ENCODE assay signal across 1 cellular context in the genomic region with DNA sequence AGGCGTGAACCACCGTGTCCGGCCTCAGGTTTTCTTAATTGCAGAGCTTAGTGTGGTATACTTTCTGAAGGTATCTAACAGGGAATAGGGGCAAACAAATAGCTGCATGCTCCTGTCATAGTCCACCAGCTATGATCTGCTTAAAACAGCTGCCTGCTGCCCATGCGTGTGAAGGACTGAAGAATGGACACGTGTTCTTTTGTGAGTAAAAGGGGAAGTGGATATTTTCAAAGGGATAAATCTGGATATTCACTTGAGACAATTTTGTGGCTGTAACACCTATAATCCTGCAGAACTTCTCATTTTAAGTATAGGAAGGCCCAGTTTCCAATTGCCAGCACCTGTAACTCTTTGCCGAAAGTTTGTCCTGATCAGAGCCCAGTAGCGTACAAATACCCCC.
TF ChIP-seq lines count a peak whose summit lies in the region.

No MANE protein-coding gene starts in this region.

TF ChIP-seq in GM12878, 131 proteins besides CTCF, POLR2A, EP300 and RAD21 (continued from another document):
- no peak for TF ChIP-seq CEBPZ (IDR thresholded peaks at IDR 0.05; ENCODE audit: low read depth, low read length)
